Comparison of ENCODE assay signal across 8 cellular contexts in the genomic region with DNA sequence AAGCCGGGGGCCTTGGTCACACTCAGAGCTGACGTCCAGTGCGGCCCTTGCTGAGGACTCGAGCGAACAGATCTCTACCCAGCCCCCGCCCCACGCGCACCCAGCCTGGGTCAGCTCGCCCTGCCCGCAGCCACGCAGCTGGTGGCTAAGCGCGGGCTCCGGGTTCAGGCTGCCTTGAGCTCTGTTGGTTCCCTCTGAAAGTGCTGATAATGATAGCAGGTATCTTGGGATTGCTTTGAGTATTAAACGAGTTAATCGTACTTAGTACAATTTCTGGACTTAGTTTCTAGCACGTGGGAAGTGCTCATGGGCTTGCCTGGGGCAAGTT.
DNase-seq lines count a peak whose midpoint lies in the region; ATAC-seq, FAIRE-seq and TF ChIP-seq lines count a peak whose summit lies in the region.

No MANE protein-coding gene starts in this region.

- intact Hi-C loops in activated B cell treated with CpG ODN at 0.5 μM for 24 hours (cut with micrococcal nuclease): loop anchor here (1.0 to 5.0 kb wide), 11 partner anchors 11 to 535 kb away; a partner anchor contains a TSS

- CTCF ChIA-PET in activated CD4-positive, alpha-beta T cell treated with anti-CD3 and anti-CD28 coated beads, Interleukin-2, amount 10 ng/mL, durations not matched to agents 7 days and 5 days (lab: Charles Lee): interaction anchor here (0.7 to 1.7 kb wide), 9 partner anchors 14 to 246 kb away, joined by 3 to 5 read pairs (median 3); no protein-coding TSS in a partner anchor
- CTCF ChIA-PET in activated B cell treated with CpG ODN at 0.5 μM for 24 hours (lab: Charles Lee): interaction anchor here (0.6 to 4.1 kb wide), 37 partner anchors 9 to 793 kb away, joined by 3 to 71 read pairs (median 4); no protein-coding TSS in a partner anchor

- H3K4me1 Mint-ChIP-seq in activated CD4-positive, alpha-beta T cell treated with anti-CD3 and anti-CD28 coated beads, Interleukin-2, amount 10 ng/mL, durations not matched to agents 7 days and 5 days: peaks cover 3% of the 10 kb centered on the region
- H3K4me1 Mint-ChIP-seq in activated B cell treated with CpG ODN at 0.5 μM for 24 hours (peaks cover 19% of the 10 kb centered on the region), immature natural killer cell (peaks cover 0 to 5% of the 10 kb centered on the region in 2 donors)

- no peaks in the 10 kb centered on the region for H3K36me3 ChIP-seq in thoracic aorta

- no peaks in the 10 kb centered on the region for H3K27me3 ChIP-seq in thoracic aorta (replicated peaks; ENCODE audit: insufficient read depth)

- H3K27me3 Mint-ChIP-seq in activated CD4-positive, alpha-beta T cell treated with anti-CD3 and anti-CD28 coated beads, Interleukin-2, amount 10 ng/mL, durations not matched to agents 7 days and 5 days: peaks cover 10% of the 10 kb centered on the region
- H3K27me3 Mint-ChIP-seq in activated B cell treated with CpG ODN at 0.5 μM for 24 hours: no peaks in the 10 kb centered on the region
- peaks cover 7 to 13% (median 10%) of the 10 kb centered on the region in 3 donors for H3K27me3 Mint-ChIP-seq in immature natural killer cell (ENCODE audit: low read depth in 3 of 3)

- TF ChIP-seq CTCF in activated B cell treated with CpG ODN at 0.5 μM for 24 hours (IDR thresholded peaks at IDR 0.05) (no peak), thoracic aorta (IDR thresholded peaks at IDR 0.05) (no peak)

- H3K27ac ChIP-seq in thoracic aorta: no peak overlapping the region

- POLR2A ChIA-PET in activated CD4-positive, alpha-beta T cell treated with anti-CD3 and anti-CD28 coated beads, Interleukin-2, amount 10 ng/mL, durations not matched to agents 7 days and 5 days (lab: Charles Lee): no interaction called here
- POLR2A ChIA-PET in activated B cell treated with CpG ODN at 0.5 μM for 24 hours (lab: Charles Lee): interaction anchor here (0.8 to 1.8 kb wide), 7 partner anchors 93 to 446 kb away, joined by 3 to 11 read pairs (median 9); a partner anchor contains a TSS

- no peak for ATAC-seq in activated B cell treated with CpG ODN at 0.5 μM for 24 hours (ENCODE audit: low read depth)
- ATAC-seq in thoracic aorta (ENCODE audit: insufficient number of reproducible peaks, low FRiP score, low read depth): no peak

- H3K9me3 Mint-ChIP-seq in activated CD4-positive, alpha-beta T cell treated with anti-CD3 and anti-CD28 coated beads, Interleukin-2, amount 10 ng/mL, durations not matched to agents 7 days and 5 days: no peaks in the 10 kb centered on the region
- H3K9me3 Mint-ChIP-seq in activated B cell treated with CpG ODN at 0.5 μM for 24 hours: no peaks in the 10 kb centered on the region
- H3K9me3 Mint-ChIP-seq in immature natural killer cell: peaks cover 0 to 1% (median 0%) of the 10 kb centered on the region in 6 donors

- peaks cover 3 to 12% of the 10 kb centered on the region in 2 donors for H3K4me1 ChIP-seq in thoracic aorta (ENCODE audit: control insufficient read depth in 1 of 2, low read depth in 2 of 2)

- no peak for DNase-seq in activated CD4-positive, alpha-beta T cell treated with anti-CD3 and anti-CD28 coated beads, Interleukin-2, amount 10 ng/mL, durations not matched to agents 7 days and 5 days
- DNase-seq in activated CD4-positive, alpha-beta T cell treated with anti-CD3 and anti-CD28 coated beads, Interleukin-2, amount 50 U/mL, for 48 hours: no peak
- DNase-seq in activated B cell treated with CpG ODN at 0.5 μM for 24 hours: no peak
- DNase-seq in immature natural killer cell: no peak
- DNase-seq in thoracic aorta (ENCODE audit: low spot score): no peak
- DNase-seq in H54 (ENCODE audit: insufficient read length, low spot score): no peak
- DNase-seq in mesenteric fat pad (ENCODE audit: low spot score): no peak
- DNase-seq in dermis blood vessel endothelial cell: no peak

- no peaks in the 10 kb centered on the region for H3K9me3 ChIP-seq in thoracic aorta

- no peak for TF ChIP-seq POLR2A in H54 (IDR thresholded peaks at IDR 0.05; ENCODE audit: low read depth, low read length)

- no peak for FAIRE-seq in H54 (lab: Jason Lieb, UNC)

- no peak overlapping the region for H3K27ac Mint-ChIP-seq in activated CD4-positive, alpha-beta T cell treated with anti-CD3 and anti-CD28 coated beads, Interleukin-2, amount 10 ng/mL, durations not matched to agents 7 days and 5 days
- peak overlapping the region; percentile 7 for H3K27ac Mint-ChIP-seq in activated B cell treated with CpG ODN at 0.5 μM for 24 hours
- H3K27ac Mint-ChIP-seq in immature natural killer cell: no peak overlapping the region

- peak overlapping the region; percentile 74 for H3K4me3 ChIP-seq in thoracic aorta

- peak overlapping the region; percentile 64 for H3K4me3 Mint-ChIP-seq in activated CD4-positive, alpha-beta T cell treated with anti-CD3 and anti-CD28 coated beads, Interleukin-2, amount 10 ng/mL, durations not matched to agents 7 days and 5 days
- H3K4me3 Mint-ChIP-seq in activated B cell treated with CpG ODN at 0.5 μM for 24 hours: peak overlapping the region; percentile 82
- peak overlapping the region; percentile 42 to 83 (median 74) for H3K4me3 Mint-ChIP-seq in immature natural killer cell

- no peaks in the 10 kb centered on the region for H3K36me3 Mint-ChIP-seq in activated CD4-positive, alpha-beta T cell treated with anti-CD3 and anti-CD28 coated beads, Interleukin-2, amount 10 ng/mL, durations not matched to agents 7 days and 5 days (ENCODE audit: low read depth)
- no peaks in the 10 kb centered on the region for H3K36me3 Mint-ChIP-seq in activated B cell treated with CpG ODN at 0.5 μM for 24 hours (ENCODE audit: low read depth)
- no peaks in the 10 kb centered on the region for H3K36me3 Mint-ChIP-seq in immature natural killer cell
